Comparison of ENCODE assay signal across 24 cellular contexts in genomic region chr10:103789141-103789540, GRCh38.
DNase-seq lines count a peak whose midpoint lies in the region; ATAC-seq, FAIRE-seq and TF ChIP-seq lines count a peak whose summit lies in the region.
"Had no signal": no experiment of that assay in that cellular context is flagged by ENCODE, and none has a peak within 500 bp of the region (broad histone marks: within the 10 kb centered on the region; RNA-seq: fewer than 3 reads in every experiment).

No MANE protein-coding gene starts in this region.

- WGBS in smooth muscle cell (ENCODE audit: low lambda C conversion rate), result 92% methylated on average over 6 of the region's 6 CpGs

- no peaks in the 10 kb centered on the region for H3F3A ChIP-seq in smooth muscle cell (ENCODE audit: low read depth)

- H3K9me3 ChIP-seq in keratinocyte (ENCODE audit: control insufficient read depth, low read depth, low read length), result no peaks in the 10 kb centered on the region
- H3K9me3 ChIP-seq in smooth muscle cell (replicated peaks; ENCODE audit: low read depth), result no peaks in the 10 kb centered on the region
- H3K9me3 ChIP-seq in BE2C, result no peaks in the 10 kb centered on the region
- H3K9me3 ChIP-seq: heart left ventricle, prostate gland had no signal

- POLR2A ChIA-PET in WTC11 (lab: Charles Lee), result interaction anchor here (0.7 kb wide), 1 partner anchor 223 kb away, joined by 3 read pairs; no protein-coding TSS in a partner anchor

- FAIRE-seq in HTR-8/SVneo (lab: Jason Lieb, UNC) (peak; percentile 13), keratinocyte (lab: Jason Lieb, UNC) (no peak)
- FAIRE-seq: GM12878 had no signal

- H2AFZ ChIP-seq in keratinocyte (ENCODE audit: control insufficient read depth, low read length), result no peak overlapping the region
- H2AFZ ChIP-seq in smooth muscle cell (ENCODE audit: low read depth), result no peak overlapping the region

- ATAC-seq in WTC11, result no peak
- ATAC-seq in stimulated activated naive CD8-positive, alpha-beta T cell treated with anti-CD3 and anti-CD28 coated beads, Interleukin-15, amount 100 ng/mL, for 72 hours, result no peak
- ATAC-seq: activated CD8-positive, alpha-beta T cell treated with anti-CD3 and anti-CD28 coated beads, Interleukin-2, amount 10 ng/mL, durations not matched to agents 7 days and 5 days; GM12878; heart left ventricle; left lobe of liver; stimulated activated memory B cell treated with anti-CD40 and anti-IgM and Interleukin-4, amounts not matched to agents 10 μg/mL and 1 μg/mL and 100 μg/mL, for 72 hours had no signal

- H3K27ac Mint-ChIP-seq in WTC11 (0 out of 2 replicates have a peak overlapping the region, but pooled peaks have one; percentile 53), Calu3 (ENCODE audit: unreplicated experiment) (no peak overlapping the region)
- peak overlapping the region in 1 of 2 donors; percentile 15 for H3K27ac Mint-ChIP-seq in stimulated activated naive CD8-positive, alpha-beta T cell treated with anti-CD3 and anti-CD28 coated beads, Interleukin-15, amount 100 ng/mL, for 72 hours
- H3K27ac Mint-ChIP-seq: activated CD8-positive, alpha-beta T cell treated with anti-CD3 and anti-CD28 coated beads, Interleukin-2, amount 10 ng/mL, durations not matched to agents 7 days and 5 days; stimulated activated memory B cell treated with anti-CD40 and anti-IgM and Interleukin-4, amounts not matched to agents 10 μg/mL and 1 μg/mL and 100 μg/mL, for 72 hours had no signal

- no TSS peak for BruUV-seq in Calu3 (replicated peaks; lab: Mats Ljungman, UMichigan)

- peaks cover 7% of the 10 kb centered on the region for H4K20me1 ChIP-seq in keratinocyte (ENCODE audit: control insufficient read depth, extremely low read depth, insufficient read depth, low read length)
- peaks cover 89% of the 10 kb centered on the region for H4K20me1 ChIP-seq in smooth muscle cell (ENCODE audit: low read depth)

- H3K4me3 ChIP-seq in keratinocyte (ENCODE audit: control insufficient read depth in 2 of 3, extremely low read depth in 1 of 3, insufficient read depth in 2 of 3, low read depth in 1 of 3, low read length in 3 of 3) (no peak overlapping the region), smooth muscle cell (no peak overlapping the region), BE2C (ENCODE audit: low read depth, low read length) (no peak overlapping the region)
- H3K4me3 ChIP-seq: coronary artery, GM12878, heart left ventricle, prostate gland had no signal

- H3K27me3 ChIP-seq in keratinocyte (ENCODE audit: control insufficient read depth, extremely low read depth, insufficient read depth, low read length) (no peaks in the 10 kb centered on the region), smooth muscle cell (ENCODE audit: low read depth) (no peaks in the 10 kb centered on the region), BE2C (no peaks in the 10 kb centered on the region)
- H3K27me3 ChIP-seq: heart left ventricle had no signal

- dilution Hi-C loops in keratinocyte (cut with MboI; ENCODE audit: extremely low pct_ligation_motif_present, low sequenced_read_pairs), result no loop called here

- peak overlapping the region; percentile 0 for H3K4me2 ChIP-seq in keratinocyte (ENCODE audit: control insufficient read depth, extremely low read depth, insufficient read depth, low read depth, low read length)
- H3K4me2 ChIP-seq in smooth muscle cell, result no peak overlapping the region

- H3K27me3 Mint-ChIP-seq in WTC11 (ENCODE audit: low read depth) (no peaks in the 10 kb centered on the region), Calu3 (ENCODE audit: unreplicated experiment) (peaks cover 22% of the 10 kb centered on the region)
- peaks cover 12% of the 10 kb centered on the region for H3K27me3 Mint-ChIP-seq in stimulated activated naive CD8-positive, alpha-beta T cell treated with anti-CD3 and anti-CD28 coated beads, Interleukin-15, amount 100 ng/mL, for 72 hours

- CTCF ChIA-PET in WTC11 (lab: Charles Lee), result interaction anchor here (0.8 to 2.4 kb wide), 7 partner anchors 9 to 190 kb away, joined by 3 to 12 read pairs (median 3); partner anchors contain the start of gene SH3PXD2A
- CTCF ChIA-PET in Calu3 (lab: Charles Lee), result interaction anchor here (1.7 kb wide), 1 partner anchor 76 kb away, joined by 4 read pairs; no protein-coding TSS in a partner anchor

- DNase-seq in HTR-8/SVneo (ENCODE audit: insufficient read length, low spot score) (no peak), WTC11 (ENCODE audit: low spot score) (no peak), keratinocyte (ENCODE audit: low read depth, low spot score) (no peak), smooth muscle cell (lab: John Stamatoyannopoulos, UW; ENCODE audit: unreplicated experiment) (no peak), Calu3 (no peak), BE2C (no peak), NCI-H128 (lab: John Stamatoyannopoulos, UW; ENCODE audit: unreplicated experiment) (no peak)
- no peak for DNase-seq in stimulated activated naive CD8-positive, alpha-beta T cell treated with anti-CD3 and anti-CD28 coated beads, Interleukin-15, amount 100 ng/mL, for 72 hours
- DNase-seq: activated CD8-positive, alpha-beta T cell treated with anti-CD3 and anti-CD28 coated beads, Interleukin-2, amount 10 ng/mL, durations not matched to agents 7 days and 5 days; DMS79 treated with DMSO at 0.1 percent for 48 hours; midbrain; NCI-H1048; NCI-H1930; NCI-H2227 treated with DMSO at 0.1 percent for 48 hours; NCI-H748 treated with DMSO at 0.1 percent for 48 hours; OCI-M1; stimulated activated CD4-positive, alpha-beta T cell treated with anti-CD3 and anti-CD28 coated beads, Interleukin-1b, Interleukin-23, amount 100 ng/mL, for 48 hours; T1000 had no signal

- TF ChIP-seq CTCF in WTC11 (IDR thresholded peaks at IDR 0.05), result no peak
- TF ChIP-seq CTCF in keratinocyte (optimal IDR thresholded peaks at IDR 0.05 in 1 of 3, IDR thresholded peaks at IDR 0.05 in 1 of 3, conservative IDR thresholded peaks at IDR 0.05 in 1 of 3; ENCODE audit: extremely low read depth in 1 of 3, insufficient read depth in 2 of 3, low read length in 3 of 3), result no peak
- no peak for TF ChIP-seq CTCF in smooth muscle cell (IDR thresholded peaks at IDR 0.05; ENCODE audit: borderline replicate concordance, insufficient read depth, poor library complexity, severe bottlenecking)
- no peak for TF ChIP-seq CTCF in Calu3 (IDR thresholded peaks at IDR 0.05; ENCODE audit: unreplicated experiment)
- no peak for TF ChIP-seq CTCF in BE2C (IDR thresholded peaks at IDR 0.05; ENCODE audit: low read depth, low read length)

- H3K4me3 Mint-ChIP-seq in WTC11 (no peak overlapping the region), Calu3 (ENCODE audit: low read depth, unreplicated experiment) (no peak overlapping the region)
- no peak overlapping the region for H3K4me3 Mint-ChIP-seq in stimulated activated naive CD8-positive, alpha-beta T cell treated with anti-CD3 and anti-CD28 coated beads, Interleukin-15, amount 100 ng/mL, for 72 hours
- H3K4me3 Mint-ChIP-seq: activated CD8-positive, alpha-beta T cell treated with anti-CD3 and anti-CD28 coated beads, Interleukin-2, amount 10 ng/mL, durations not matched to agents 7 days and 5 days; stimulated activated memory B cell treated with anti-CD40 and anti-IgM and Interleukin-4, amounts not matched to agents 10 μg/mL and 1 μg/mL and 100 μg/mL, for 72 hours had no signal

- no peaks in the 10 kb centered on the region for H3K9me3 Mint-ChIP-seq in WTC11
- H3K9me3 Mint-ChIP-seq in Calu3 (ENCODE audit: low read depth, unreplicated experiment), result no peaks in the 10 kb centered on the region
- no peaks in the 10 kb centered on the region for H3K9me3 Mint-ChIP-seq in stimulated activated naive CD8-positive, alpha-beta T cell treated with anti-CD3 and anti-CD28 coated beads, Interleukin-15, amount 100 ng/mL, for 72 hours
- H3K9me3 Mint-ChIP-seq: stimulated activated memory B cell treated with anti-CD40 and anti-IgM and Interleukin-4, amounts not matched to agents 10 μg/mL and 1 μg/mL and 100 μg/mL, for 72 hours had no signal

- H3K36me3 ChIP-seq in keratinocyte (ENCODE audit: control insufficient read depth in 2 of 2, extremely low read depth in 1 of 2, insufficient read depth in 2 of 2, low read length in 2 of 2) (peaks cover 22 to 67% of the 10 kb centered on the region in 2 experiments), smooth muscle cell (ENCODE audit: low read depth) (no peaks in the 10 kb centered on the region), BE2C (no peaks in the 10 kb centered on the region)
- H3K36me3 ChIP-seq: heart left ventricle, prostate gland had no signal

- H3K36me3 Mint-ChIP-seq in WTC11 (no peaks in the 10 kb centered on the region), Calu3 (ENCODE audit: insufficient read depth, unreplicated experiment) (no peaks in the 10 kb centered on the region)
- H3K36me3 Mint-ChIP-seq: stimulated activated memory B cell treated with anti-CD40 and anti-IgM and Interleukin-4, amounts not matched to agents 10 μg/mL and 1 μg/mL and 100 μg/mL, for 72 hours had no signal

- peak overlapping the region; percentile 66 for H3K9ac ChIP-seq in keratinocyte (ENCODE audit: control insufficient read depth, extremely low read depth, insufficient read depth, low read length)
- no peak overlapping the region for H3K9ac ChIP-seq in smooth muscle cell (ENCODE audit: low read depth)

- H3K9me1 ChIP-seq in keratinocyte (ENCODE audit: control insufficient read depth, extremely low read depth, insufficient read depth, low read length), result peaks cover 12% of the 10 kb centered on the region

- intact Hi-C loops in Calu3 (cut with micrococcal nuclease; ENCODE audit: unreplicated experiment), result no loop called here

- peak overlapping the region; percentile 84 for H3K27ac ChIP-seq in keratinocyte (ENCODE audit: control insufficient read depth, insufficient read depth, low read length)
- peak overlapping the region; percentile 38 for H3K27ac ChIP-seq in smooth muscle cell (ENCODE audit: low read depth)
- H3K27ac ChIP-seq: coronary artery, heart left ventricle, prostate gland had no signal

- H3K79me2 ChIP-seq in keratinocyte (ENCODE audit: control insufficient read depth, insufficient read depth, low read length) (peaks cover 83% of the 10 kb centered on the region), smooth muscle cell (ENCODE audit: low read depth) (peaks cover 24% of the 10 kb centered on the region)

- peaks cover 11% of the 10 kb centered on the region; the same call in 1 of the 2 replicates for H3K4me1 Mint-ChIP-seq in WTC11
- peaks cover 35% of the 10 kb centered on the region for H3K4me1 Mint-ChIP-seq in Calu3 (ENCODE audit: low read depth, unreplicated experiment)
- peaks cover 9% of the 10 kb centered on the region for H3K4me1 Mint-ChIP-seq in stimulated activated naive CD8-positive, alpha-beta T cell treated with anti-CD3 and anti-CD28 coated beads, Interleukin-15, amount 100 ng/mL, for 72 hours
- H3K4me1 Mint-ChIP-seq: stimulated activated memory B cell treated with anti-CD40 and anti-IgM and Interleukin-4, amounts not matched to agents 10 μg/mL and 1 μg/mL and 100 μg/mL, for 72 hours had no signal

- H3K4me1 ChIP-seq in keratinocyte (ENCODE audit: control insufficient read depth, extremely low read depth, insufficient read depth, low read length) (peaks cover 91% of the 10 kb centered on the region), smooth muscle cell (ENCODE audit: low read depth) (peaks cover under 1% of the 10 kb centered on the region), BE2C (no peaks in the 10 kb centered on the region)
